ENCODE assay signal across 10 cellular contexts in the genomic region with DNA sequence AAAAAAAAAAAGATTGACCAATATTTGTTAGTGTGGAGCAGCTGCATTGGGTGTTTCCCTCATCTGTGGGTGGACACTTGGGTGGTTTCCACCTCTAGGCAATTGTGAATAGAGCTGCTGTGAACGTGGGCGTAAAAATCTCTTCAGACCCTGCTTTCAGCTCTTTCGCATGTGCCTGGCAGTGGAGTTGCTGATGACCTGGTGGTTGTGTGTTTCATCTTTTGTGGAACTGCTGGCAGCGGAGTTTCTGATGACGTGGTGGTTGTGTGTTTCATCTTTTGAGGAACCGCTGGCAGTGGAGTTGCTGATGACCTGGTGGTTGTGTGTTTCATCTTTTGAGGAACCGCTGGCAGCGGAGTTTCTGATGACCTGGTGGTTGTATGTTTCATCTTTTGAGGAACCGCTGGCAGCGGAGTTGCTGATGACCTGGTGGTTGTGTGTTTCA. TPM values are rescaled to one million over a fixed set of nuclear protein-coding genes. Genes with fewer than 3 reads are reported as not detected.
DNase-seq lines count a peak whose midpoint lies in the region; ATAC-seq and TF ChIP-seq lines count a peak whose summit lies in the region.
"Had no signal": no experiment of that assay in that cellular context is flagged by ENCODE, and none has a peak within 500 bp of the region (broad histone marks: within the 10 kb centered on the region; RNA-seq: fewer than 3 reads in every experiment).

No MANE protein-coding gene starts in this region.

- H3K4me3 ChIP-seq in Peyer's patch: no peak overlapping the region

- no peaks in the 10 kb centered on the region for H3K9me3 Mint-ChIP-seq in effector memory CD8-positive, alpha-beta T cell
- H3K9me3 Mint-ChIP-seq in nephron progenitor cell: no peaks in the 10 kb centered on the region

- peaks cover 43% of the 10 kb centered on the region for H3K36me3 Mint-ChIP-seq in effector memory CD8-positive, alpha-beta T cell (ENCODE audit: insufficient read depth)
- peaks cover 74% of the 10 kb centered on the region for H3K36me3 Mint-ChIP-seq in nephron progenitor cell (ENCODE audit: low read depth)

- TF ChIP-seq CTCF in Peyer's patch (IDR thresholded peaks at IDR 0.05) (no peak), nephron progenitor cell (IDR thresholded peaks at IDR 0.05) (no peak)

- H3K27ac ChIP-seq in Peyer's patch: no peak overlapping the region

- H3K27ac Mint-ChIP-seq in effector memory CD8-positive, alpha-beta T cell: peak overlapping the region; percentile 32 to 76
- H3K27ac Mint-ChIP-seq in nephron progenitor cell: no peak overlapping the region

- no peak overlapping the region for H3K4me3 Mint-ChIP-seq in effector memory CD8-positive, alpha-beta T cell
- no peak overlapping the region for H3K4me3 Mint-ChIP-seq in nephron progenitor cell

- H3K9me3 ChIP-seq in Peyer's patch: no peaks in the 10 kb centered on the region

- H3K4me1 ChIP-seq in Peyer's patch: no peaks in the 10 kb centered on the region

- no peaks in the 10 kb centered on the region for H3K27me3 Mint-ChIP-seq in effector memory CD8-positive, alpha-beta T cell
- no peaks in the 10 kb centered on the region for H3K27me3 Mint-ChIP-seq in nephron progenitor cell (ENCODE audit: low read depth, poor library complexity)

- H3K36me3 ChIP-seq in Peyer's patch: peaks cover 0 to 56% (median 3%) of the 10 kb centered on the region in 3 donors

- TF ChIP-seq POLR2A in Peyer's patch (IDR thresholded peaks at IDR 0.05): no peak

- peak in 2 of 3 donors; percentile 41 to 68 for DNase-seq in Peyer's patch
- DNase-seq in effector memory CD8-positive, alpha-beta T cell: no peak
- peak in 2 of 3 donors; percentile 24 to 39 for DNase-seq in stimulated activated CD4-positive, alpha-beta T cell treated with anti-CD3 and anti-CD28 coated beads, TNF-alpha, amount 100 ng/mL, for 48 hours (ENCODE audit: low read depth in 3 of 3)
- no peak for DNase-seq in nephron progenitor cell
- no peak for DNase-seq in NCI-H1417 (lab: John Stamatoyannopoulos, UW)
- DNase-seq: GDM1, NCI-H1048 had no signal

- H3K27me3 ChIP-seq in Peyer's patch: no peaks in the 10 kb centered on the region

- ATAC-seq in GM19025 (IDR thresholded peaks at IDR 0.05; ENCODE audit: low read depth, unreplicated experiment) (peak; percentile 51), HG02759 (IDR thresholded peaks at IDR 0.05; ENCODE audit: unreplicated experiment) (no peak), GM18861 (IDR thresholded peaks at IDR 0.05; ENCODE audit: unreplicated experiment) (no peak)
- ATAC-seq in effector memory CD8-positive, alpha-beta T cell (replicated peaks): peak; percentile 59

- H3K4me1 Mint-ChIP-seq in effector memory CD8-positive, alpha-beta T cell (ENCODE audit: low read depth in 2 of 2): peaks cover 29 to 30% of the 10 kb centered on the region in 2 donors
- H3K4me1 Mint-ChIP-seq in nephron progenitor cell: peaks cover 18% of the 10 kb centered on the region

RNA-seq across cellular contexts. Expression of gene ZC3H18, which starts 21.4 kb away (rescaled TPM):
- 10 to 100 TPM; 22.8 to 47.0 (median 32.9) TPM for total RNA-seq in Peyer's patch

RNA-seq across cellular contexts. Expression of gene IL17C, which starts 46.8 kb away (rescaled TPM):
- total RNA-seq in Peyer's patch: not detected

RNA-seq across cellular contexts. Expression of gene CYBA, which starts 59.3 kb away (rescaled TPM):
- total RNA-seq in Peyer's patch: 100 to 1,000 TPM; 131 to 162 (median 141) TPM

Comparison
In these comparisons a context has a peak if more than half of its experiments do, and no peak if none do; other contexts are left out.
1. ATAC-seq: peak in GM19025 (single experiment) and effector memory CD8-positive, alpha-beta T cell (single experiment); none in HG02759 (single experiment) and GM18861 (single experiment).
2. DNase-seq: peak in Peyer's patch (2 of 3) and stimulated activated CD4-positive, alpha-beta T cell treated with anti-CD3 and anti-CD28 coated beads, TNF-alpha, amount 100 ng/mL, for 48 hours (2 of 3); none in effector memory CD8-positive, alpha-beta T cell (0 of 3), nephron progenitor cell (single experiment) and NCI-H1417 (0 of 3).